ENCODE assay signal across 21 cellular contexts in genomic region chr6:30849903-30850651, GRCh38. TPM values are rescaled to one million over a fixed set of nuclear protein-coding genes. Genes with fewer than 3 reads are reported as not detected.
DNase-seq lines count a peak whose midpoint lies in the region; ATAC-seq, FAIRE-seq and TF ChIP-seq lines count a peak whose summit lies in the region.
"Had no signal": no experiment of that assay in that cellular context is flagged by ENCODE, and none has a peak within 500 bp of the region (broad histone marks: within the 10 kb centered on the region; RNA-seq: fewer than 3 reads in every experiment).

No MANE protein-coding gene starts in this region.

- WGBS in HepG2 (ENCODE audit: low lambda C conversion rate), result 41% methylated on average over 6 of the region's 6 CpGs
- WGBS in right lobe of liver (ENCODE audit: insufficient coverage, low coverage, low lambda C conversion rate, missing lambda C conversion rate), result 84% methylated on average over 6 of the region's 6 CpGs

- H4K20me1 ChIP-seq in HepG2 (ENCODE audit: insufficient read depth, low read length), result no peaks in the 10 kb centered on the region
- no peaks in the 10 kb centered on the region for H4K20me1 ChIP-seq in astrocyte (ENCODE audit: insufficient read depth, low read length)

- TF ChIP-seq CTCF in HepG2 (CRISPR knock-in tag; IDR thresholded peaks at IDR 0.05), result no peak
- TF ChIP-seq CTCF in right lobe of liver (IDR thresholded peaks at IDR 0.05), result no peak
- TF ChIP-seq CTCF in astrocyte (IDR thresholded peaks at IDR 0.05; ENCODE audit: insufficient read depth, low read depth, low read length), result no peak

- TF ChIP-seq EP300 in HepG2 (IDR thresholded peaks at IDR 0.05; ENCODE audit: low read depth in 2 of 2, low read length in 2 of 2) (no peak), HepG2 (CRISPR knock-in tag; IDR thresholded peaks at IDR 0.05; ENCODE audit: borderline replicate concordance) (no peak)

- H3K4me3 Mint-ChIP-seq in astrocyte (ENCODE audit: unreplicated experiment), result no peak overlapping the region
- H3K4me3 Mint-ChIP-seq: CD4-positive, alpha-beta T cell had no signal

- peaks cover 15% of the 10 kb centered on the region for H3K9me3 Mint-ChIP-seq in astrocyte (ENCODE audit: unreplicated experiment)

- intact Hi-C loops in HepG2 (cut with micrococcal nuclease; ENCODE audit: unreplicated experiment) (no loop called here), right lobe of liver (cut with DNase I) (no loop called here), posterior vena cava (cut with DNase I) (no loop called here)

- no peaks in the 10 kb centered on the region for H3K36me3 Mint-ChIP-seq in astrocyte (ENCODE audit: low read depth, unreplicated experiment)

- H3K27ac ChIP-seq in HepG2 (ENCODE audit: extremely low read length, insufficient read depth, low read length), result no peak overlapping the region
- no peak overlapping the region for H3K27ac ChIP-seq in right lobe of liver
- no peak overlapping the region for H3K27ac ChIP-seq in astrocyte (ENCODE audit: low read depth, low read length)
- H3K27ac ChIP-seq: 22Rv1, A549, C4-2B, GM23248 had no signal

- no peaks in the 10 kb centered on the region for H3K27me3 Mint-ChIP-seq in astrocyte (ENCODE audit: low read depth, unreplicated experiment)
- H3K27me3 Mint-ChIP-seq: CD4-positive, alpha-beta T cell had no signal

- CTCF ChIA-PET in HepG2 (lab: Yijun Ruan, JAX; ENCODE audit: low intra/inter-chr PET ratio, low total read pairs), result no interaction called here

- no peak for DNase-seq in HepG2 (ENCODE audit: low spot score)
- no peak for DNase-seq in right lobe of liver
- peak; percentile 86 for DNase-seq in astrocyte (ENCODE audit: low read depth)
- DNase-seq in islet precursor cell, result peak; percentile 2
- DNase-seq in posterior vena cava (ENCODE audit: low spot score), result peak; percentile 13
- DNase-seq in T-helper 9 cell, result no peak
- no peak for DNase-seq in NCI-H748 (lab: John Stamatoyannopoulos, UW; ENCODE audit: unreplicated experiment)
- DNase-seq: AML-193; Caco-2; CD4-positive, alpha-beta T cell; GM23248; H7; IMR-90 had no signal

- H3K36me3 ChIP-seq in HepG2 (replicated peaks in 1 of 2; ENCODE audit: control insufficient read depth in 1 of 2, insufficient read depth in 2 of 2, low read length in 2 of 2) (no peaks in the 10 kb centered on the region), right lobe of liver (no peaks in the 10 kb centered on the region), astrocyte (ENCODE audit: insufficient read depth, low read length) (no peaks in the 10 kb centered on the region)

- H3K4me1 ChIP-seq in HepG2 (ENCODE audit: insufficient read depth, low read length) (peaks cover 14% of the 10 kb centered on the region), right lobe of liver (no peaks in the 10 kb centered on the region), astrocyte (ENCODE audit: insufficient read depth, low read length) (no peaks in the 10 kb centered on the region)
- H3K4me1 ChIP-seq: A549 had no signal

- ATAC-seq in HepG2 (no peak), right lobe of liver (no peak), GM21576 (IDR thresholded peaks at IDR 0.05; ENCODE audit: unreplicated experiment) (no peak)
- ATAC-seq: A549 had no signal

- H3K79me2 ChIP-seq in HepG2 (ENCODE audit: insufficient read depth, low read length) (no peaks in the 10 kb centered on the region), astrocyte (ENCODE audit: insufficient read depth, low read length) (no peaks in the 10 kb centered on the region)

- no peak for TF ChIP-seq RAD21 in HepG2 (CRISPR knock-in tag; IDR thresholded peaks at IDR 0.05)

- no TSS peak for BruUV-seq in HepG2 (replicated peaks; lab: Mats Ljungman, UMichigan)

- H3K4me3 ChIP-seq in HepG2 (replicated peaks in 1 of 3; ENCODE audit: insufficient read depth in 1 of 3, low read depth in 2 of 3, low read length in 3 of 3), result no peak overlapping the region
- no peak overlapping the region for H3K4me3 ChIP-seq in right lobe of liver
- no peak overlapping the region for H3K4me3 ChIP-seq in astrocyte (ENCODE audit: insufficient read depth, low read depth, low read length)
- H3K4me3 ChIP-seq: A549, GM23248 had no signal

- no peak overlapping the region for H3K4me2 ChIP-seq in HepG2 (ENCODE audit: low read depth, low read length)
- no peak overlapping the region for H3K4me2 ChIP-seq in astrocyte (ENCODE audit: low read length)
- H3K4me2 ChIP-seq: A549 had no signal

- H3K27ac Mint-ChIP-seq in astrocyte (ENCODE audit: unreplicated experiment), result no peak overlapping the region
- H3K27ac Mint-ChIP-seq: CD4-positive, alpha-beta T cell had no signal

- H3K27me3 ChIP-seq in HepG2 (ENCODE audit: control insufficient read depth in 1 of 2, insufficient read depth in 2 of 2, low read length in 2 of 2) (no peaks in the 10 kb centered on the region; a peak in 1 of 5 replicates), right lobe of liver (no peaks in the 10 kb centered on the region), astrocyte (ENCODE audit: insufficient read depth, low read length) (peaks cover 2% of the 10 kb centered on the region)

- H3K9ac ChIP-seq in HepG2 (ENCODE audit: insufficient read depth, low read depth, low read length) (no peak overlapping the region), astrocyte (ENCODE audit: low read length) (no peak overlapping the region)
- H3K9ac ChIP-seq: GM23248 had no signal

- TF ChIP-seq POLR2A in HepG2 (IDR thresholded peaks at IDR 0.05; ENCODE audit: insufficient read depth in 1 of 2, low read depth in 2 of 2, low read length in 2 of 2) (no peak), right lobe of liver (IDR thresholded peaks at IDR 0.05) (no peak)

- H3K9me3 ChIP-seq in HepG2 (ENCODE audit: low read length), result peaks cover 24% of the 10 kb centered on the region
- H3K9me3 ChIP-seq in right lobe of liver, result no peaks in the 10 kb centered on the region
- H3K9me3 ChIP-seq in astrocyte (ENCODE audit: insufficient read depth, low read depth, low read length), result peaks cover 7% of the 10 kb centered on the region
- H3K9me3 ChIP-seq: A549 had no signal

- in situ Hi-C loops in HepG2 (cut with HindIII; ENCODE audit: extremely low pct_ligation_motif_present, low pct_unique_long_range_greater_than_20kb), result no loop called here

- H2AFZ ChIP-seq in HepG2 (ENCODE audit: low read length), result no peak overlapping the region
- H2AFZ ChIP-seq in astrocyte (ENCODE audit: low read depth, low read length), result no peak overlapping the region
- H2AFZ ChIP-seq: GM23248 had no signal

- POLR2A ChIA-PET in HepG2 (lab: Yijun Ruan, JAX), result no interaction called here

- peaks cover under 1% of the 10 kb centered on the region for H3K4me1 Mint-ChIP-seq in astrocyte (ENCODE audit: low read depth, unreplicated experiment)

- FAIRE-seq in HepG2 (lab: Jason Lieb, UNC), result no peak
- no peak for FAIRE-seq in astrocyte (lab: Jason Lieb, UNC)
- FAIRE-seq: A549, D721Med, G401.6, GM12891, GM19239 had no signal

RNA-seq across cellular contexts. Expression of gene DDR1, which starts 34.2 kb away (rescaled TPM):
- total RNA-seq in HepG2 (2016; rRNA removed; fragmentation: Illumina TruSeq; extraction: Trizol), result 7.0 and 16.7 TPM in 2 replicates
- total RNA-seq in HepG2 (2016; cell fraction: cytosol; rRNA removed; fragmentation: Illumina TruSeq; extraction: Trizol; ENCODE audit: low read depth), result 5.8 and 8.2 TPM in 2 replicates
- 6.0 and 18.2 TPM in 2 replicates for total RNA-seq in HepG2 (2016; cell fraction: insoluble cytoplasmic fraction; rRNA removed; fragmentation: Illumina TruSeq; extraction: Trizol)
- 8.1 and 9.1 TPM in 2 replicates for total RNA-seq in HepG2 (2016; cell fraction: membrane; rRNA removed; fragmentation: Illumina TruSeq; extraction: Trizol)
- total RNA-seq in HepG2 (2016; cell fraction: nucleus; rRNA removed; fragmentation: Illumina TruSeq; extraction: Trizol), result 18.1 and 22.9 TPM in 2 replicates
- 20.2 and 25.0 TPM in 2 replicates for polyA plus RNA-seq in HepG2 (2011; rRNA removed)
- 18.2 and 20.9 TPM in 2 replicates for polyA plus RNA-seq in HepG2 (2011; cell fraction: cytosol; rRNA removed)
- 49.4 and 65.3 TPM in 2 replicates for polyA plus RNA-seq in HepG2 (2011; cell fraction: nucleus; rRNA removed)
- polyA plus RNA-seq in HepG2 (2012), result 21.2 TPM in 2 replicates
- 1.3 and 1.5 TPM in 2 replicates for polyA plus RNA-seq in HepG2 (2016; cell fraction: cytosol; fragmentation: Illumina TruSeq; extraction: Trizol; ENCODE audit: low read depth)
- polyA plus RNA-seq in HepG2 (2016; cell fraction: insoluble cytoplasmic fraction; fragmentation: Illumina TruSeq; extraction: Trizol; ENCODE audit: low read depth), result 6.6 and 7.2 TPM in 2 replicates
- polyA plus RNA-seq in HepG2 (2016; cell fraction: membrane; fragmentation: Illumina TruSeq; extraction: Trizol; ENCODE audit: low read depth), result 3.5 and 3.7 TPM in 2 replicates
- polyA plus RNA-seq in HepG2 (2016; cell fraction: nucleus; fragmentation: Illumina TruSeq; extraction: Trizol; ENCODE audit: insufficient read depth, low read depth), result 37.9 and 40.3 TPM in 2 replicates
- polyA minus RNA-seq in HepG2 (2011; rRNA and poly(A)+ RNA removed; ENCODE audit: low replicate concordance), result 53.5 and 64.7 TPM in 2 replicates
- polyA minus RNA-seq in HepG2 (2011; cell fraction: cytosol; rRNA and poly(A)+ RNA removed), result 28.8 and 29.1 TPM in 2 replicates
- polyA minus RNA-seq in HepG2 (2011; cell fraction: nucleus; rRNA and poly(A)+ RNA removed), result 25.2 and 31.7 TPM in 2 replicates
- total RNA-seq in right lobe of liver, result 1 to 10 TPM; 3.2 to 9.9 (median 5.0) TPM
- total RNA-seq in astrocyte, result 144 and 156 TPM in 2 replicates
- total RNA-seq in posterior vena cava, result 10 to 100 TPM; 25.2 to 26.0 TPM

RNA-seq across cellular contexts. Expression of gene GTF2H4, which starts 57.9 kb away (rescaled TPM):
- total RNA-seq in HepG2 (2016; rRNA removed; fragmentation: Illumina TruSeq; extraction: Trizol), result 15.9 and 18.0 TPM in 2 replicates
- 1.5 and 3.1 TPM in 2 replicates for total RNA-seq in HepG2 (2016; cell fraction: cytosol; rRNA removed; fragmentation: Illumina TruSeq; extraction: Trizol; ENCODE audit: low read depth)
- total RNA-seq in HepG2 (2016; cell fraction: insoluble cytoplasmic fraction; rRNA removed; fragmentation: Illumina TruSeq; extraction: Trizol), result 14.1 and 17.5 TPM in 2 replicates
- 4.5 and 5.7 TPM in 2 replicates for total RNA-seq in HepG2 (2016; cell fraction: membrane; rRNA removed; fragmentation: Illumina TruSeq; extraction: Trizol)
- total RNA-seq in HepG2 (2016; cell fraction: nucleus; rRNA removed; fragmentation: Illumina TruSeq; extraction: Trizol), result 27.0 and 30.2 TPM in 2 replicates
- polyA plus RNA-seq in HepG2 (2011; rRNA removed), result 49.3 and 58.3 TPM in 2 replicates
- 19.9 and 20.1 TPM in 2 replicates for polyA plus RNA-seq in HepG2 (2011; cell fraction: cytosol; rRNA removed)
- polyA plus RNA-seq in HepG2 (2011; cell fraction: nucleus; rRNA removed), result 258 and 287 TPM in 2 replicates
- 29.0 and 51.4 TPM in 2 replicates for polyA plus RNA-seq in HepG2 (2012)
- 2.6 and 3.1 TPM in 2 replicates for polyA plus RNA-seq in HepG2 (2016; cell fraction: cytosol; fragmentation: Illumina TruSeq; extraction: Trizol; ENCODE audit: low read depth)
- polyA plus RNA-seq in HepG2 (2016; cell fraction: insoluble cytoplasmic fraction; fragmentation: Illumina TruSeq; extraction: Trizol; ENCODE audit: low read depth), result 25.8 and 31.0 TPM in 2 replicates
- polyA plus RNA-seq in HepG2 (2016; cell fraction: membrane; fragmentation: Illumina TruSeq; extraction: Trizol; ENCODE audit: low read depth), result 4.9 and 6.0 TPM in 2 replicates
- polyA plus RNA-seq in HepG2 (2016; cell fraction: nucleus; fragmentation: Illumina TruSeq; extraction: Trizol; ENCODE audit: insufficient read depth, low read depth), result 114 and 125 TPM in 2 replicates
- polyA minus RNA-seq in HepG2 (2011; rRNA and poly(A)+ RNA removed; ENCODE audit: low replicate concordance), result 25.0 and 30.0 TPM in 2 replicates
- polyA minus RNA-seq in HepG2 (2011; cell fraction: cytosol; rRNA and poly(A)+ RNA removed), result 4.9 and 8.5 TPM in 2 replicates
- 61.3 and 64.4 TPM in 2 replicates for polyA minus RNA-seq in HepG2 (2011; cell fraction: nucleus; rRNA and poly(A)+ RNA removed)
- 10 to 100 TPM in 4 of 6 experiments, 1 to 10 TPM in 2; 3.6 to 21.1 (median 17.3) TPM for total RNA-seq in right lobe of liver
- 34.3 and 41.3 TPM in 2 replicates for total RNA-seq in astrocyte
- total RNA-seq in posterior vena cava, result 10 to 100 TPM; 27.2 to 37.8 TPM

Comparison
In these comparisons a context has a peak if more than half of its experiments do, and no peak if none do; other contexts are left out.
1. DNase-seq: peak in astrocyte (single experiment), islet precursor cell (single experiment) and posterior vena cava (single experiment); none in HepG2 (single experiment), right lobe of liver (0 of 3), T-helper 9 cell (single experiment) and NCI-H748 (single experiment).